8 cellular contexts compared by ENCODE assay signal in the genomic region with DNA sequence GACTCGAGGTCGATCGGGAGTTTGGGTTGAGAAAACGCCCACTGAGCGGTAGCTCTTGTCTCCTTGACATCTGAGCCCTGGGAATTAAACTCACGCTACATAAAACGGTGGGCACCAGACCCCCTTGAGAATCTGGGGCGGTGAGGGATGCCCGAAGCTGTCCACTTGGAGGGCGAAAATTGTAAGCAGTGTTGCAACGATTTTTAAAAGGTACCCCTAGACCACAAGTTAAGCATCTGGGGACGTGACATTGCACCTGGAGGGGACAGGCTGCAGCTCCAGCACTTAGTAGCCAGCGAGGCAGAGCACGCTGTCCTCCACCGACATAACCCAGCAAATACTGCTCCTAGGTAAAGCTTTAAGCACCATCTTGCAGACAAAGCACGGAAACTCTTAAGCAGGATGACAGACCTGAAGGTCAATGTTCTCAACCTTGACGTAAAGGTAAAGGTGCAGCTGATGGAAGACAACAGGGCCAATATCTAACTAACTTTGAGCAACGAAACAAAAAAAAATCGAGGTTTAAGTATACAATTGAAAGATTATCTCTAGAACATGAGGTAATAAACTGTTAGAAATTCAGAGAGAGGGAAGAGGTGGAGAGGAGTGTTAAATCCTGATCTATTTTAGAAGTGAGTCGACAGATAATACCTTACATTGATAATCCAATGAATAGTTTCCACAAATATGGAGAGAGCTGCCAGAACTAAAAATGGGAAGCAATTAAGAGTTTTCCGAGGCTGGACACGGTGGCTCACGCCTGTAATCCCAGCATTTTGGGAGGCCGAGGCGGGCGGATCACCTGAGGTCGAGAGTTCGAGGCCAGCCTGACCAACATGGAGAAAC. TPM values are rescaled to one million over a fixed set of nuclear protein-coding genes. Genes with fewer than 3 reads are reported as not detected.
DNase-seq lines count a peak whose midpoint lies in the region; ATAC-seq and TF ChIP-seq lines count a peak whose summit lies in the region.

No MANE protein-coding gene starts in this region.

- peaks cover 26% of the 10 kb centered on the region for H3K4me1 Mint-ChIP-seq in MCF 10A (ENCODE audit: insufficient read depth, unreplicated experiment)

- H3K23ac ChIP-seq in mesenchymal stem cell (ENCODE audit: low read length in 2 of 2), result no peak overlapping the region

- H3K4me3 ChIP-seq in BLaER1 treated with 17β-estradiol and CSF1 and Interleukin-3, amounts not matched to agents 10 nM and 100 nM, result peak overlapping the region; percentile 64 to 90 (median 83)
- H3K4me3 ChIP-seq in LNCaP clone FGC (ENCODE audit: low read depth, low read length) (peak overlapping the region; percentile 79), mesenchymal stem cell (ENCODE audit: insufficient read depth in 1 of 2, low read depth in 1 of 2, low read length in 2 of 2) (peak overlapping the region; percentile 68 to 86)

- no peaks in the 10 kb centered on the region for H3K9me3 ChIP-seq in BLaER1 treated with 17β-estradiol and CSF1 and Interleukin-3, amounts not matched to agents 10 nM and 100 nM (replicated peaks in 1 of 11)
- no peaks in the 10 kb centered on the region for H3K9me3 ChIP-seq in mesenchymal stem cell (ENCODE audit: control insufficient read depth, low read length)

- intact Hi-C loops in MCF 10A (cut with micrococcal nuclease), result no loop called here

- H2AK5ac ChIP-seq in mesenchymal stem cell (ENCODE audit: low read length, severe bottlenecking), result no peak overlapping the region

- H2BK120ac ChIP-seq in mesenchymal stem cell (ENCODE audit: low read depth, low read length), result no peak overlapping the region

- H4K20me1 ChIP-seq in BLaER1 treated with 17β-estradiol and CSF1 and Interleukin-3, amounts not matched to agents 10 nM and 100 nM, result peaks cover 0 to 37% (median 0%) of the 10 kb centered on the region in 11 experiments; a peak in 6 of 22 replicates

- POLR2A ChIA-PET in MCF 10A (lab: Yijun Ruan, JAX), result interaction anchor here (0.7 to 2.1 kb wide), 5 partner anchors 11 to 62 kb away, joined by 3 to 6 read pairs (median 4); no protein-coding TSS in a partner anchor

- H2BK15ac ChIP-seq in mesenchymal stem cell (ENCODE audit: low read depth, poor library complexity, severe bottlenecking), result peak overlapping the region; percentile 92

- H3K27ac Mint-ChIP-seq in MCF 10A (ENCODE audit: low read depth, unreplicated experiment), result no peak overlapping the region

- H4K8ac ChIP-seq in mesenchymal stem cell (ENCODE audit: low read length), result no peak overlapping the region

- H3K27ac ChIP-seq in BLaER1 treated with 17β-estradiol and CSF1 and Interleukin-3, amounts not matched to agents 10 nM and 100 nM, result peak overlapping the region in 6 of 11 experiments; percentile 3 to 84 (median 49); a peak in 8 of 22 replicates
- peak overlapping the region; percentile 65 for H3K27ac ChIP-seq in mesenchymal stem cell (ENCODE audit: low read length, poor library complexity, severe bottlenecking)

- H3K18ac ChIP-seq in mesenchymal stem cell (ENCODE audit: low read depth in 1 of 2, low read length in 2 of 2), result peak overlapping the region; percentile 6 to 90

- no peak overlapping the region for H2BK12ac ChIP-seq in mesenchymal stem cell (ENCODE audit: low read length in 2 of 2)

- peak overlapping the region; percentile 86 to 99 (median 94) for H3K4me2 ChIP-seq in BLaER1 treated with 17β-estradiol and CSF1 and Interleukin-3, amounts not matched to agents 10 nM and 100 nM
- H3K4me2 ChIP-seq in mesenchymal stem cell (ENCODE audit: low read length, poor library complexity, severe bottlenecking), result peak overlapping the region; percentile 89

- H3K36me3 ChIP-seq in BLaER1 treated with 17β-estradiol and CSF1 and Interleukin-3, amounts not matched to agents 10 nM and 100 nM, result peaks cover 0 to 18% (median 0%) of the 10 kb centered on the region in 11 experiments; a peak in 3 of 22 replicates
- H3K36me3 ChIP-seq in mesenchymal stem cell (ENCODE audit: control insufficient read depth in 1 of 2, insufficient read depth in 2 of 2, low read depth in 1 of 2, low read length in 2 of 2), result peaks cover 0 to 3% of the 10 kb centered on the region in 2 experiments

- H3K27me3 ChIP-seq in BLaER1 treated with 17β-estradiol and CSF1 and Interleukin-3, amounts not matched to agents 10 nM and 100 nM, result peaks cover 0 to 9% (median 0%) of the 10 kb centered on the region in 11 experiments; a peak in 4 of 22 replicates
- no peaks in the 10 kb centered on the region for H3K27me3 ChIP-seq in mesenchymal stem cell (ENCODE audit: control insufficient read depth in 1 of 2, insufficient read depth in 1 of 2, low read length in 2 of 2)

- H4K91ac ChIP-seq in mesenchymal stem cell (ENCODE audit: low read length), result peak overlapping the region; percentile 43

- BruUV-seq in MCF 10A (replicated peaks; lab: Mats Ljungman, UMichigan), result no TSS peak

- H3K79me1 ChIP-seq in mesenchymal stem cell (replicated peaks; ENCODE audit: low read length, poor library complexity, severe bottlenecking), result peaks cover 2% of the 10 kb centered on the region

- TF ChIP-seq CTCF in LNCaP clone FGC (IDR thresholded peaks at IDR 0.05; ENCODE audit: control insufficient read depth, extremely low read depth, insufficient read depth) (no peak), MCF 10A (IDR thresholded peaks at IDR 0.05; ENCODE audit: unreplicated experiment) (no peak)

- H2BK5ac ChIP-seq in mesenchymal stem cell (ENCODE audit: low read depth, low read length, poor library complexity, severe bottlenecking), result no peak overlapping the region

- no peak for ATAC-seq in GM19395 (IDR thresholded peaks at IDR 0.05; ENCODE audit: unreplicated experiment)
- ATAC-seq in GM18909 (IDR thresholded peaks at IDR 0.05; ENCODE audit: poor library complexity, unreplicated experiment), result no peak
- ATAC-seq in GM18517 (IDR thresholded peaks at IDR 0.05; ENCODE audit: unreplicated experiment), result no peak

- peak overlapping the region; percentile 72 to 92 (median 81) for H3K9ac ChIP-seq in BLaER1 treated with 17β-estradiol and CSF1 and Interleukin-3, amounts not matched to agents 10 nM and 100 nM
- peak overlapping the region; percentile 94 for H3K9ac ChIP-seq in mesenchymal stem cell (ENCODE audit: low read length)

- DNase-seq in LNCaP clone FGC (ENCODE audit: low read depth) (no peak), MCF 10A (ENCODE audit: unreplicated experiment) (no peak), mesenchymal stem cell (no peak)
- no peak for DNase-seq in activated effector memory CD4-positive, alpha-beta T cell treated with anti-CD3 and anti-CD28 coated beads, Interleukin-2, amount 50 U/mL, for 16 hours

- CTCF ChIA-PET in MCF 10A (lab: Yijun Ruan, JAX), result interaction anchor here (0.6 to 0.9 kb wide), 4 partner anchors 19 to 258 kb away, joined by 3 to 4 read pairs (median 4); no protein-coding TSS in a partner anchor

- 18% methylated on average over 20 of the region's 28 CpGs for WGBS in mesenchymal stem cell

- peak overlapping the region in 1 of 2 experiments; percentile 82 for H3K4ac ChIP-seq in mesenchymal stem cell (ENCODE audit: low read depth in 1 of 2, low read length in 2 of 2)

- H3K4me1 ChIP-seq in BLaER1 treated with 17β-estradiol and CSF1 and Interleukin-3, amounts not matched to agents 10 nM and 100 nM, result peaks cover 28 to 47% (median 37%) of the 10 kb centered on the region in 10 experiments
- peaks cover 7% of the 10 kb centered on the region for H3K4me1 ChIP-seq in mesenchymal stem cell (ENCODE audit: control insufficient read depth, insufficient read depth, low read depth, low read length)

- H3K9me3 Mint-ChIP-seq in MCF 10A (ENCODE audit: unreplicated experiment), result no peaks in the 10 kb centered on the region

- H3K4me3 Mint-ChIP-seq in MCF 10A (ENCODE audit: unreplicated experiment), result peak overlapping the region; percentile 99

- peaks cover 7% of the 10 kb centered on the region for H3K36me3 Mint-ChIP-seq in MCF 10A (ENCODE audit: insufficient read depth, unreplicated experiment)

- no peaks in the 10 kb centered on the region for H3K27me3 Mint-ChIP-seq in MCF 10A (ENCODE audit: insufficient read depth, unreplicated experiment)

- H3K14ac ChIP-seq in mesenchymal stem cell (ENCODE audit: low read length in 2 of 2), result peak overlapping the region in 1 of 2 experiments; percentile 45

- peak overlapping the region; percentile 15 for H2AFZ ChIP-seq in mesenchymal stem cell (ENCODE audit: low read depth, low read length)

RNA-seq across cellular contexts. Expression of a gene that starts 0.9 kb away (rescaled TPM):
- 20.0 and 23.9 TPM in 2 replicates for total RNA-seq in MCF 10A (2022)
- polyA plus RNA-seq in mesenchymal stem cell (2013, experiment 1 of 2), result 28.7 TPM
- polyA plus RNA-seq in mesenchymal stem cell (2013, experiment 2 of 2), result 29.5 TPM
